8 cellular contexts compared by ENCODE assay signal in genomic region chr2:177553176-177553909, GRCh38.
DNase-seq lines count a peak whose midpoint lies in the region; ATAC-seq and TF ChIP-seq lines count a peak whose summit lies in the region.

No MANE protein-coding gene starts in this region.

- no peak for ATAC-seq in central memory CD8-positive, alpha-beta T cell (replicated peaks; ENCODE audit: extremely low read depth, poor library complexity, severe bottlenecking)
- ATAC-seq in GM19397 (IDR thresholded peaks at IDR 0.05; ENCODE audit: unreplicated experiment), result no peak

- no peaks in the 10 kb centered on the region for H3K9me3 Mint-ChIP-seq in central memory CD8-positive, alpha-beta T cell
- H3K9me3 Mint-ChIP-seq in type B pancreatic cell, result peaks cover 5% of the 10 kb centered on the region

- peaks cover 15% of the 10 kb centered on the region for H3K4me1 Mint-ChIP-seq in central memory CD8-positive, alpha-beta T cell
- peaks cover 13% of the 10 kb centered on the region for H3K4me1 Mint-ChIP-seq in type B pancreatic cell (ENCODE audit: unreplicated experiment)

- TF ChIP-seq CTCF in type B pancreatic cell (conservative IDR thresholded peaks at IDR 0.05), result no peak

- H3K27me3 Mint-ChIP-seq in central memory CD8-positive, alpha-beta T cell, result no peaks in the 10 kb centered on the region
- H3K27me3 Mint-ChIP-seq in type B pancreatic cell, result no peaks in the 10 kb centered on the region

- H3K4me3 Mint-ChIP-seq in central memory CD8-positive, alpha-beta T cell, result peak overlapping the region; percentile 99
- H3K4me3 Mint-ChIP-seq in type B pancreatic cell, result peak overlapping the region; percentile 98

- peaks cover 24% of the 10 kb centered on the region for H3K36me3 Mint-ChIP-seq in central memory CD8-positive, alpha-beta T cell (ENCODE audit: insufficient read depth)
- H3K36me3 Mint-ChIP-seq in type B pancreatic cell, result peaks cover 3% of the 10 kb centered on the region

- H3K27ac Mint-ChIP-seq in central memory CD8-positive, alpha-beta T cell (ENCODE audit: low read depth), result peak overlapping the region; percentile 100
- peak overlapping the region; percentile 99 for H3K27ac Mint-ChIP-seq in type B pancreatic cell

- DNase-seq in DMS79 treated with DMSO at 0.1 percent for 48 hours (lab: John Stamatoyannopoulos, UW) (peak; percentile 67), DMS79 (lab: John Stamatoyannopoulos, UW) (no peak), NCI-H526 treated with DMSO at 0.1 percent for 48 hours (lab: John Stamatoyannopoulos, UW) (peak; percentile 62), lung microvascular endothelial cell (ENCODE audit: low read depth in 2 of 2) (peak; percentile 27 to 32), type B pancreatic cell (ENCODE audit: extremely low spot score, unreplicated experiment) (no peak)
- no peak for DNase-seq in central memory CD8-positive, alpha-beta T cell (ENCODE audit: low spot score in 2 of 2)
- DNase-seq in stimulated activated naive CD4-positive, alpha-beta T cell treated with Interleukin-2 at 50 U/mL for 16 hours (lab: John Stamatoyannopoulos, UW), result no peak

Comparison
In these comparisons a context has a peak if more than half of its experiments do, and no peak if none do; other contexts are left out.
1. DNase-seq: peak in DMS79 treated with DMSO at 0.1 percent for 48 hours (single experiment), NCI-H526 treated with DMSO at 0.1 percent for 48 hours (single experiment) and lung microvascular endothelial cell (2 of 2); none in DMS79 (single experiment), central memory CD8-positive, alpha-beta T cell (0 of 2), type B pancreatic cell (single experiment) and stimulated activated naive CD4-positive, alpha-beta T cell treated with Interleukin-2 at 50 U/mL for 16 hours (single experiment).